In genomic region chr1:198598796-198599321, GRCh38 we compare ENCODE assay signal across 1 cellular context.
TF ChIP-seq lines count a peak whose summit lies in the region.

No MANE protein-coding gene starts in this region.

TF ChIP-seq in GM12878, 131 proteins besides CTCF, POLR2A, EP300 and RAD21 (continued from another document and continues in another):
- no peak; a peak in 2 of 4 replicates for TF ChIP-seq ETV6 (conservative IDR thresholded peaks at IDR 0.05 in 1 of 2, IDR thresholded peaks at IDR 0.05 in 1 of 2; ENCODE audit: borderline replicate concordance in 1 of 2, low read depth in 1 of 2)
- no peak for TF ChIP-seq HSF1 (IDR thresholded peaks at IDR 0.05; ENCODE audit: low read depth, low read length)
- no peak for TF ChIP-seq ZNF592 (IDR thresholded peaks at IDR 0.05)
- TF ChIP-seq ZNF274 (IDR thresholded peaks at IDR 0.05; ENCODE audit: insufficient read depth, insufficient read length), result no peak
- peak; percentile 26; the same call in 1 of the 2 replicates for TF ChIP-seq ZNF217 (IDR thresholded peaks at IDR 0.05)
- no peak for TF ChIP-seq YBX1 (IDR thresholded peaks at IDR 0.05)
- peak; percentile 59 to 83 for TF ChIP-seq BHLHE40 (IDR thresholded peaks at IDR 0.05; ENCODE audit: borderline replicate concordance in 1 of 2, low read depth in 2 of 2, low read length in 1 of 2)
- no peak for TF ChIP-seq ZNF207 (IDR thresholded peaks at IDR 0.05; ENCODE audit: borderline replicate concordance)
- peak; percentile 85 for TF ChIP-seq ZNF687 (IDR thresholded peaks at IDR 0.05)
- no peak for TF ChIP-seq PBX3 (IDR thresholded peaks at IDR 0.05; ENCODE audit: insufficient replicate concordance, low read depth, low read length)
- no peak for TF ChIP-seq CHD2 (IDR thresholded peaks at IDR 0.05; ENCODE audit: borderline replicate concordance, low read depth, low read length)
- TF ChIP-seq NBN (IDR thresholded peaks at IDR 0.05), result peak; percentile 85
- TF ChIP-seq ZNF622 (IDR thresholded peaks at IDR 0.05), result no peak
- 0 out of 2 replicates have a peak, but pooled peaks have one; percentile 42 for TF ChIP-seq POLR2AphosphoS2 (IDR thresholded peaks at IDR 0.05; ENCODE audit: low read depth, low read length)
- TF ChIP-seq USF2 (IDR thresholded peaks at IDR 0.05; ENCODE audit: borderline replicate concordance, low read depth, low read length), result no peak
- no peak for TF ChIP-seq MEF2A (IDR thresholded peaks at IDR 0.05; ENCODE audit: insufficient read depth, low read depth, low read length)
- peak; percentile 95 for TF ChIP-seq NR2F1 (conservative IDR thresholded peaks at IDR 0.05)
- TF ChIP-seq ZNF384 (IDR thresholded peaks at IDR 0.05; ENCODE audit: borderline replicate concordance, low read depth, low read length), result no peak
- TF ChIP-seq ATF7 (IDR thresholded peaks at IDR 0.05; ENCODE audit: low read depth), result peak; percentile 70
- TF ChIP-seq SREBF1 (IDR thresholded peaks at IDR 0.05; ENCODE audit: low read length), result 0 out of 2 replicates have a peak, but pooled peaks have one; percentile 18
- TF ChIP-seq ZBTB11 (CRISPR knock-in tag; IDR thresholded peaks at IDR 0.05), result no peak
- TF ChIP-seq EGR1 (IDR thresholded peaks at IDR 0.05; ENCODE audit: borderline replicate concordance in 1 of 2, low read depth in 2 of 2, low read length in 2 of 2), result no peak
- TF ChIP-seq ATF2 (IDR thresholded peaks at IDR 0.05; ENCODE audit: low read length), result peak; percentile 72
- peak; percentile 78; the same call in 1 of the 2 replicates for TF ChIP-seq WRNIP1 (IDR thresholded peaks at IDR 0.05; ENCODE audit: borderline replicate concordance, low read depth, low read length)
- 0 out of 2 replicates have a peak, but pooled peaks have one; percentile 53 for TF ChIP-seq BACH1 (IDR thresholded peaks at IDR 0.05; ENCODE audit: borderline replicate concordance)
- peak; percentile 74; the same call in 1 of the 2 replicates for TF ChIP-seq TCF3 (IDR thresholded peaks at IDR 0.05; ENCODE audit: borderline replicate concordance, insufficient read depth, low read depth, low read length)
- TF ChIP-seq RB1 (IDR thresholded peaks at IDR 0.05; ENCODE audit: borderline replicate concordance), result no peak
- peak; percentile 48; the same call in 1 of the 2 replicates for TF ChIP-seq CREB1 (IDR thresholded peaks at IDR 0.05; ENCODE audit: low read depth)
- no peak for TF ChIP-seq EZH2 (IDR thresholded peaks at IDR 0.05; ENCODE audit: borderline replicate concordance, control insufficient read depth, low read depth, low read length)
- 0 out of 2 replicates have a peak, but pooled peaks have one; percentile 38 for TF ChIP-seq SMARCA5 (IDR thresholded peaks at IDR 0.05)
- peak; percentile 93 for TF ChIP-seq DPF2 (IDR thresholded peaks at IDR 0.05)
- peak; percentile 57 for TF ChIP-seq NR2C1 (IDR thresholded peaks at IDR 0.05)
- no peak for TF ChIP-seq CEBPZ (IDR thresholded peaks at IDR 0.05; ENCODE audit: low read depth, low read length)
